ENCODE assay signal across 8 cellular contexts in the genomic region with DNA sequence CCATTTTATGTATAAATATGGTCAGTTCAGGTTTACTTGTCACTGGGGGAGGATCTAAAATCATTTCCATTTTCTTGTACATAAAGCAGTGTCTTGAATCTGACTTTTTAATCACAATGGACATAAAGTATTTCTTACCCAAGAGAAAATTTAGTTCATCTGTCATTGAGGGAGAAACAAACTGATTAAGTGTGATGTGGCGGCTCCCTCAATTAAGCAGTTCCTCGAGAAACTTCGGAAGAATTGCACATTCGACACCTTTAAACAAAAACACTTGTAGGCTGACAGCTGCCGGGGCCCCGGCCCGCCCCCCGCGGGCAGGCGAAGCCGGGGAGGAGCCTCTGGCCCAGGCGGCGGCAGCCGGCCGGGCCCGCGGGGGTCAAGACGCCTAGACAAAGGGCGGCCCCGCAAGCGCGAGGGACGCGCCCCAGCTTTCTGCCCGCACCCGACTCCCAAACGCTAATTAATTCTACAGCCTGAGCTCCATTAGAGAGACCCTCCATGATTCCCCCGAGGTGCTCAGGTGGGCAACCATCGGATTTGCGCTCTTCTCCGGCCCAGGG. TPM values are rescaled to one million over a fixed set of nuclear protein-coding genes. Genes with fewer than 3 reads are reported as not detected.
DNase-seq lines count a peak whose midpoint lies in the region; ATAC-seq, FAIRE-seq and TF ChIP-seq lines count a peak whose summit lies in the region.

No MANE protein-coding gene starts in this region.

- H3K27ac ChIP-seq in A549 (peak overlapping the region; percentile 61 to 85), caudate nucleus (ENCODE audit: low read depth, low read length) (peak overlapping the region; percentile 58), lung (ENCODE audit: low read depth in 1 of 2, low read length in 1 of 2) (no peak overlapping the region), urinary bladder (ENCODE audit: low read depth) (no peak overlapping the region)

- TF ChIP-seq POLR2A in A549 (IDR thresholded peaks at IDR 0.05; ENCODE audit: low read length), result no peak
- TF ChIP-seq POLR2A in GM12891 (IDR thresholded peaks at IDR 0.05; ENCODE audit: low read depth, low read length), result no peak

- H3K36me3 ChIP-seq in lung (ENCODE audit: control insufficient read depth in 2 of 2, insufficient read depth in 2 of 2, low read length in 2 of 2) (no peaks in the 10 kb centered on the region), urinary bladder (ENCODE audit: insufficient read depth) (no peaks in the 10 kb centered on the region)

- H3K9me3 ChIP-seq in A549 (peaks cover 19% of the 10 kb centered on the region; the same call in 2 of the 3 replicates), lung (ENCODE audit: control insufficient read depth in 2 of 2, insufficient read depth in 1 of 2, low read length in 1 of 2) (peaks cover 0 to 13% of the 10 kb centered on the region in 2 donors)

- ATAC-seq in A549, result peak in 1 of 2 experiments; percentile 10; a peak in 3 of 6 replicates
- ATAC-seq in lung (ENCODE audit: insufficient read depth, low FRiP score), result peak; percentile 20
- ATAC-seq in HG03442 (IDR thresholded peaks at IDR 0.05; ENCODE audit: unreplicated experiment), result no peak
- ATAC-seq in HG03196 (IDR thresholded peaks at IDR 0.05; ENCODE audit: unreplicated experiment), result no peak

- TF ChIP-seq RAD21 in A549 (conservative IDR thresholded peaks at IDR 0.05 in 1 of 2, IDR thresholded peaks at IDR 0.05 in 1 of 2), result no peak

- no peak for TF ChIP-seq EP300 in A549 (IDR thresholded peaks at IDR 0.05)

- WGBS in A549 (ENCODE audit: missing lambda C conversion rate), result 10% methylated on average over 10 of the region's 31 CpGs
- WGBS in lung, 2 donors, result 2% methylated on average over 31 of the region's 31 CpGs
- WGBS in urinary bladder, result 3% methylated on average over 31 of the region's 31 CpGs

- no peak for FAIRE-seq in A549 (lab: Jason Lieb, UNC)
- no peak for FAIRE-seq in GM12891 (lab: Jason Lieb, UNC)

- no peaks in the 10 kb centered on the region for H3K27me3 ChIP-seq in lung (ENCODE audit: control insufficient read depth, insufficient read depth)

- H3K4me1 ChIP-seq in A549 (peaks cover 8% of the 10 kb centered on the region; the same call in 1 of the 3 replicates), lung (ENCODE audit: control insufficient read depth in 2 of 2, insufficient read depth in 2 of 2, low read length in 2 of 2) (peaks cover 0 to 7% of the 10 kb centered on the region in 2 donors), urinary bladder (ENCODE audit: insufficient read depth) (no peaks in the 10 kb centered on the region)

- H3K4me2 ChIP-seq in A549, result peak overlapping the region; percentile 100

- POLR2A ChIA-PET in A549 (lab: Yijun Ruan, JAX), result interaction anchor here (1.0 kb wide), 1 partner anchor 93 kb away, joined by 3 read pairs; no protein-coding TSS in a partner anchor

- no peak for TF ChIP-seq CTCF in A549 (IDR thresholded peaks at IDR 0.05)
- no peak for TF ChIP-seq CTCF in lung (IDR thresholded peaks at IDR 0.05; ENCODE audit: control extremely low read depth, extremely low read depth)

- DNase-seq in A549 (ENCODE audit: low read depth in 1 of 2, low spot score in 1 of 2) (no peak), GM12891 (ENCODE audit: insufficient read length, low spot score) (peak; percentile 21), NCI-H146 treated with DMSO at 0.1 percent for 48 hours (lab: John Stamatoyannopoulos, UW; ENCODE audit: unreplicated experiment) (peak; percentile 36), caudate nucleus (lab: John Stamatoyannopoulos, UW) (peak in 1 of 61 donors; percentile 33), lung (ENCODE audit: low spot score) (no peak)

- H3K4me3 ChIP-seq in A549 (peak overlapping the region; percentile 88), lung (peak overlapping the region; percentile 54), urinary bladder (ENCODE audit: low read depth, low read length) (peak overlapping the region; percentile 66)

- CTCF ChIA-PET in A549 (lab: Yijun Ruan, JAX), result interaction anchor here (0.6 to 1.3 kb wide), 3 partner anchors 10 to 542 kb away, joined by 3 read pairs; no protein-coding TSS in a partner anchor

TF ChIP-seq in A549, 52 proteins besides CTCF, POLR2A, EP300 and RAD21:
- TF ChIP-seq CBX8 (IDR thresholded peaks at IDR 0.05) (peak; percentile 27; the same call in 1 of the 2 replicates), CHD4 (IDR thresholded peaks at IDR 0.05; ENCODE audit: borderline replicate concordance) (no peak)

TF ChIP-seq in GM12891, 5 proteins besides CTCF, POLR2A, EP300 and RAD21:
- no peak for TF ChIP-seq POLR2AphosphoS5 (IDR thresholded peaks at IDR 0.05; ENCODE audit: low read depth, low read length)
- no peak for TF ChIP-seq TAF1 (IDR thresholded peaks at IDR 0.05; ENCODE audit: low read depth, low read length)
- TF ChIP-seq POU2F2 (IDR thresholded peaks at IDR 0.05; ENCODE audit: low read depth, low read length), result no peak
- no peak for TF ChIP-seq PAX5 (IDR thresholded peaks at IDR 0.05; ENCODE audit: insufficient read depth, low read length, severe bottlenecking)
- no peak for TF ChIP-seq SPI1 (IDR thresholded peaks at IDR 0.05; ENCODE audit: low read depth, low read length)
TF ChIP-seq in GM12891: peak in this region for 0.

RNA-seq across cellular contexts. Expression of a gene that starts 0.8 kb away (rescaled TPM):
- 1.2 and 1.4 TPM in 2 replicates for polyA plus RNA-seq in A549 (2011; rRNA removed)
- polyA plus RNA-seq in A549 (2012; cell fraction: cytosol; rRNA removed), result 0.21 and 0.32 TPM in 2 replicates
- polyA plus RNA-seq in A549 (2012; cell fraction: nucleus; rRNA removed), result 0.40 and 0.84 TPM in 2 replicates
- 0.28 to 0.63 TPM (median 0.63 TPM) in 3 replicates for polyA plus RNA-seq in A549 (2017; fragmentation: RNase III; extraction: RNeasy Plus Mini Kit Qiagen cat#74134 plus additional on column Dnase treatment)
- polyA minus RNA-seq in A549 (2011; rRNA and poly(A)+ RNA removed), result 3.2 and 4.9 TPM in 2 replicates
- not detected for polyA plus RNA-seq in GM12891 (2012; ENCODE audit: low read depth, missing spikeins)
- total RNA-seq in lung, result 1 to 10 TPM; 6.2 to 6.9 TPM
- 1 to 10 TPM in 1 of 2 donors, under 1 TPM in 1; 0.60 to 1.3 TPM for polyA plus RNA-seq in lung
- total RNA-seq in urinary bladder, result 1.8 TPM
- 0.34 TPM for polyA plus RNA-seq in urinary bladder

Comparison
In these comparisons a context has a peak if more than half of its experiments do, and no peak if none do; other contexts are left out.
1. DNase-seq: peak in GM12891 (single experiment) and NCI-H146 treated with DMSO at 0.1 percent for 48 hours (single experiment); none in A549 (0 of 2) and lung (single experiment).
2. H3K27ac ChIP-seq: peak in A549 (2 of 2) and caudate nucleus (single experiment); none in lung (0 of 2) and urinary bladder (single experiment).
3. Peak in every context shown above with its lines, with median percentiles within 50 percentile points of each other: H3K4me3 ChIP-seq.